9 cellular contexts compared by ENCODE assay signal in genomic region chr5:76292923-76293322, GRCh38.
DNase-seq lines count a peak whose midpoint lies in the region; ATAC-seq, FAIRE-seq and TF ChIP-seq lines count a peak whose summit lies in the region.
"Had no signal": no experiment of that assay in that cellular context is flagged by ENCODE, and none has a peak within 500 bp of the region (broad histone marks: within the 10 kb centered on the region; RNA-seq: fewer than 3 reads in every experiment).

No MANE protein-coding gene starts in this region.

- no peak for TF ChIP-seq CTCF in K562 (IDR thresholded peaks at IDR 0.05 in 2 of 3, conservative IDR thresholded peaks at IDR 0.05 in 1 of 3; ENCODE audit: insufficient read depth in 2 of 3, low read depth in 1 of 3, low read length in 3 of 3)
- TF ChIP-seq CTCF in PC-9 (conservative IDR thresholded peaks at IDR 0.05): no peak
- no peak for TF ChIP-seq CTCF in ascending aorta (IDR thresholded peaks at IDR 0.05)

- H3K9me3 ChIP-seq in K562 (replicated peaks; ENCODE audit: control insufficient read depth, insufficient read depth, low read depth, low read length): no peaks in the 10 kb centered on the region
- H3K9me3 ChIP-seq in PC-9 (ENCODE audit: insufficient read depth, low read depth): no peaks in the 10 kb centered on the region
- H3K9me3 ChIP-seq in ascending aorta: no peaks in the 10 kb centered on the region

- no peak overlapping the region for H3K27ac ChIP-seq in K562 (ENCODE audit: extremely low read depth, low read depth, low read length)
- no peak overlapping the region for H3K27ac ChIP-seq in PC-9
- no peak overlapping the region for H3K27ac ChIP-seq in ascending aorta

- H3F3A ChIP-seq in PC-9 (ENCODE audit: insufficient read depth, low read depth): 0 out of 2 replicates have a peak, but pooled peaks cover 5% of the 10 kb centered on the region

- CTCF ChIA-PET in K562 (lab: Yijun Ruan, JAX; ENCODE audit: low intra/inter-chr PET ratio): no interaction called here
- CTCF ChIA-PET in PC-9 (lab: Charles Lee): no interaction called here

- no peak overlapping the region for H3K4me2 ChIP-seq in K562 (ENCODE audit: insufficient read depth, low read length)
- no peak overlapping the region for H3K4me2 ChIP-seq in PC-9

- peak; percentile 92 for ATAC-seq in GM21390 (IDR thresholded peaks at IDR 0.05; ENCODE audit: unreplicated experiment)
- peak; percentile 88 for ATAC-seq in HG03378 (IDR thresholded peaks at IDR 0.05; ENCODE audit: unreplicated experiment)
- no peak for ATAC-seq in K562

- H3K9me1 ChIP-seq in K562 (ENCODE audit: control insufficient read depth, insufficient read depth, low read length): no peaks in the 10 kb centered on the region

- H3K4me3 ChIP-seq in K562: no peak overlapping the region
- H3K4me3 ChIP-seq in PC-9: no peak overlapping the region
- no peak overlapping the region for H3K4me3 ChIP-seq in ascending aorta

- no peaks in the 10 kb centered on the region for H4K20me1 ChIP-seq in K562 (replicated peaks; ENCODE audit: control insufficient read depth, insufficient read depth, low read length)
- no peaks in the 10 kb centered on the region for H4K20me1 ChIP-seq in PC-9 (ENCODE audit: insufficient read depth)

- H2AFZ ChIP-seq in K562 (ENCODE audit: low read depth, low read length) (no peak overlapping the region), PC-9 (no peak overlapping the region)

- no peak for TF ChIP-seq EP300 in K562 (IDR thresholded peaks at IDR 0.05; ENCODE audit: low read length)

- no peaks in the 10 kb centered on the region for H3K36me3 ChIP-seq in K562 (ENCODE audit: control insufficient read depth, insufficient read depth, low read length)
- no peaks in the 10 kb centered on the region for H3K36me3 ChIP-seq in PC-9 (ENCODE audit: low read depth)
- no peaks in the 10 kb centered on the region for H3K36me3 ChIP-seq in ascending aorta

- H3K4me1 ChIP-seq in K562 (replicated peaks in 1 of 2; ENCODE audit: control insufficient read depth in 2 of 2, insufficient read depth in 2 of 2, low read length in 2 of 2): peaks cover 0 to 9% of the 10 kb centered on the region in 2 experiments; a peak in 3 of 5 replicates
- peaks cover 17% of the 10 kb centered on the region for H3K4me1 ChIP-seq in PC-9 (replicated peaks; ENCODE audit: insufficient read depth)
- H3K4me1 ChIP-seq in ascending aorta: no peaks in the 10 kb centered on the region

- DNase-seq in GM12892 (ENCODE audit: insufficient read length): no peak
- DNase-seq in K562 (ENCODE audit: extremely low read depth in 1 of 4, low spot score in 3 of 4): no peak
- no peak for DNase-seq in PC-9
- DNase-seq in T-helper 9 cell: no peak
- DNase-seq in ascending aorta (ENCODE audit: low spot score in 2 of 2): no peak
- DNase-seq in stimulated activated CD4-positive, alpha-beta T cell treated with anti-CD3 and anti-CD28 coated beads, Interleukin-4, amount 100 ng/mL, for 1 hour: no peak

- TF ChIP-seq POLR2A in GM12892 (IDR thresholded peaks at IDR 0.05; ENCODE audit: low read depth, low read length) (no peak), K562 (conservative IDR thresholded peaks at IDR 0.05) (no peak)

- H3K79me2 ChIP-seq in K562 (ENCODE audit: control insufficient read depth, insufficient read depth, low read length): no peaks in the 10 kb centered on the region
- no peaks in the 10 kb centered on the region for H3K79me2 ChIP-seq in PC-9 (ENCODE audit: low read depth)

- in situ Hi-C loops in K562 (cut with MboI): no loop called here

- H3K9me2 ChIP-seq in PC-9 (ENCODE audit: insufficient read depth): no peaks in the 10 kb centered on the region

- BruUV-seq in K562 (replicated peaks; lab: Mats Ljungman, UMichigan) (no TSS peak), PC-9 (replicated peaks; lab: Mats Ljungman, UMichigan) (no TSS peak)

- FAIRE-seq in GM12892 (lab: Jason Lieb, UNC) (peak; percentile 88), K562 (lab: Jason Lieb, UNC) (no peak)
- FAIRE-seq: astrocyte had no signal

- WGBS in K562 (ENCODE audit: insufficient coverage, low coverage, missing lambda C conversion rate): 0% methylated on average over 1 of the region's 1 CpG

- POLR2A ChIA-PET in K562 (lab: Yijun Ruan, JAX): interaction anchor here (1.6 kb wide), 1 partner anchor 16 kb away, joined by 7 read pairs; no protein-coding TSS in a partner anchor
- POLR2A ChIA-PET in PC-9 (lab: Charles Lee; ENCODE audit: unreplicated experiment): no interaction called here

- intact Hi-C loops in K562 (cut with micrococcal nuclease) (no loop called here), PC-9 (cut with micrococcal nuclease; ENCODE audit: unreplicated experiment) (no loop called here), ascending aorta (cut with DNase I) (no loop called here)

- H3K9ac ChIP-seq in K562 (ENCODE audit: insufficient read depth in 1 of 2, low read depth in 2 of 2, low read length in 2 of 2): no peak overlapping the region

- TF ChIP-seq RAD21 in K562 (CRISPR knock-in tag; conservative IDR thresholded peaks at IDR 0.05 in 1 of 2, IDR thresholded peaks at IDR 0.05 in 1 of 2): no peak

- H3K27me3 ChIP-seq in K562 (ENCODE audit: control insufficient read depth in 2 of 2, insufficient read depth in 2 of 2, low read length in 2 of 2) (peaks cover 4% of the 10 kb centered on the region in 2 experiments; a peak in 3 of 5 replicates), PC-9 (ENCODE audit: insufficient read depth, low read depth) (no peaks in the 10 kb centered on the region), ascending aorta (no peaks in the 10 kb centered on the region)

TF ChIP-seq in K562, 482 proteins besides CTCF, POLR2A, EP300 and RAD21:
- TF ChIP-seq KLF1 (tag; IDR thresholded peaks at IDR 0.05) (no peak), SPI1 (IDR thresholded peaks at IDR 0.05; ENCODE audit: borderline replicate concordance, low read depth, low read length) (peak; percentile 60; the same call in 1 of the 2 replicates)
TF ChIP-seq in K562: peak in this region for 1.
